In genomic region chr11:94545641-94546470, GRCh38 we compare ENCODE assay signal across 7 cellular contexts. TPM values are rescaled to one million over a fixed set of nuclear protein-coding genes. Genes with fewer than 3 reads are reported as not detected.
A peak's percentile ranks its signal among the peaks of the same experiment; 100 is the strongest.
DNase-seq lines count a peak whose midpoint lies in the region; ATAC-seq and TF ChIP-seq lines count a peak whose summit lies in the region.
"Had no signal": no experiment of that assay in that cellular context is flagged by ENCODE, and none has a peak within 500 bp of the region (broad histone marks: within the 10 kb centered on the region; RNA-seq: fewer than 3 reads in every experiment).

No MANE protein-coding gene starts in this region.

- POLR2A ChIA-PET in AG04450 (lab: Yijun Ruan, JAX) = interaction anchor here (0.7 kb wide), 1 partner anchor 11 kb away, joined by 3 read pairs; no protein-coding TSS in a partner anchor

- H3K4me1 ChIP-seq in NT2/D1 (ENCODE audit: insufficient read depth, insufficient read length) = no peaks in the 10 kb centered on the region

- H3K36me3 ChIP-seq in NT2/D1 (ENCODE audit: insufficient read depth, insufficient read length, low read length) = peaks cover 3% of the 10 kb centered on the region

- H3K4me3 ChIP-seq in AG04450 (ENCODE audit: low read depth, low read length) = peak overlapping the region; percentile 60
- H3K4me3 ChIP-seq in NT2/D1 (ENCODE audit: insufficient read length, low read depth) = peak overlapping the region; percentile 56
- peak overlapping the region; percentile 70 for H3K4me3 ChIP-seq in iPS-18c (ENCODE audit: insufficient read depth, low read depth, low read length)

- no peak for TF ChIP-seq POLR2A in erythroblast (IDR thresholded peaks at IDR 0.05; ENCODE audit: low read length)

- H3K9me3 ChIP-seq in AG04450 (ENCODE audit: control insufficient read depth, insufficient read depth, low read length) = peaks cover 8% of the 10 kb centered on the region; the same call in 1 of the 2 replicates
- no peaks in the 10 kb centered on the region for H3K9me3 ChIP-seq in NT2/D1 (ENCODE audit: insufficient read depth, low read length)
- no peaks in the 10 kb centered on the region for H3K9me3 ChIP-seq in iPS-18c (ENCODE audit: control insufficient read depth, insufficient read depth, low read length)

- H3K9ac ChIP-seq in NT2/D1 (ENCODE audit: insufficient read length, low read depth) = peak overlapping the region; percentile 74

- DNase-seq in AG04450 (ENCODE audit: low read depth, low spot score) (no peak), NT2/D1 (ENCODE audit: low read depth, low spot score) (no peak), mesenteric fat pad (ENCODE audit: low spot score) (no peak), erythroblast (lab: John Stamatoyannopoulos, UW) (no peak)

- H3K27ac ChIP-seq in AG04450 (ENCODE audit: low read depth, low read length) = no peak overlapping the region

- CTCF ChIA-PET in AG04450 (lab: Charles Lee) = no interaction called here

- H3K27me3 ChIP-seq in AG04450 (ENCODE audit: control insufficient read depth, insufficient read depth, low read length) (no peaks in the 10 kb centered on the region), NT2/D1 (ENCODE audit: insufficient read depth, insufficient read length) (no peaks in the 10 kb centered on the region)

- ATAC-seq in GM21447 (IDR thresholded peaks at IDR 0.05; ENCODE audit: unreplicated experiment) = no peak

- TF ChIP-seq CTCF in AG04450 (IDR thresholded peaks at IDR 0.05; ENCODE audit: low read depth, low read length) = no peak

RNA-seq across cellular contexts. Expression of gene FUT4, which starts 2.1 kb away (rescaled TPM):
- 2.2 and 2.6 TPM in 2 replicates for polyA plus RNA-seq in AG04450 (2011; rRNA removed)
- polyA minus RNA-seq in AG04450 (2011; rRNA and poly(A)+ RNA removed) = 2.3 and 3.5 TPM in 2 replicates
- 5.5 TPM for total RNA-seq in mesenteric fat pad

RNA-seq across cellular contexts. Expression of gene PIWIL4, which starts 21.3 kb away (rescaled TPM):
- 1.0 and 1.1 TPM in 2 replicates for polyA plus RNA-seq in AG04450 (2011; rRNA removed)
- polyA minus RNA-seq in AG04450 (2011; rRNA and poly(A)+ RNA removed) = 0.41 and 0.65 TPM in 2 replicates
- 1.5 TPM for total RNA-seq in mesenteric fat pad

RNA-seq across cellular contexts. Expression of gene C11orf97, which starts 33.6 kb away (rescaled TPM):
- not detected in 2 replicates for polyA plus RNA-seq in AG04450 (2011; rRNA removed)
- polyA minus RNA-seq in AG04450 (2011; rRNA and poly(A)+ RNA removed) = not detected in 2 replicates
- not detected for total RNA-seq in mesenteric fat pad
- total RNA-seq: posterior vena cava had no signal

RNA-seq across cellular contexts. Expression of gene ANKRD49, which starts 52.1 kb away (rescaled TPM):
- 12.4 and 16.0 TPM in 2 replicates for polyA plus RNA-seq in AG04450 (2011; rRNA removed)
- polyA minus RNA-seq in AG04450 (2011; rRNA and poly(A)+ RNA removed) = 5.9 and 8.3 TPM in 2 replicates
- 10.1 TPM for total RNA-seq in mesenteric fat pad

RNA-seq across cellular contexts. Expression of gene MRE11, which starts 52.2 kb away (rescaled TPM):
- polyA plus RNA-seq in AG04450 (2011; rRNA removed) = 8.1 and 10.3 TPM in 2 replicates
- 5.7 and 7.5 TPM in 2 replicates for polyA minus RNA-seq in AG04450 (2011; rRNA and poly(A)+ RNA removed)
- 14.1 TPM for total RNA-seq in mesenteric fat pad
